Comparison of ENCODE assay signal across 16 cellular contexts in genomic region chr15:70633394-70633793, GRCh38.
DNase-seq lines count a peak whose midpoint lies in the region; TF ChIP-seq lines count a peak whose summit lies in the region.
"Had no signal": no experiment of that assay in that cellular context is flagged by ENCODE, and none has a peak within 500 bp of the region (broad histone marks: within the 10 kb centered on the region; RNA-seq: fewer than 3 reads in every experiment).

No MANE protein-coding gene starts in this region.

- TF ChIP-seq POLR2A in esophagus muscularis mucosa (IDR thresholded peaks at IDR 0.05; ENCODE audit: low read depth) (no peak), testis (IDR thresholded peaks at IDR 0.05) (no peak)

- peaks cover 23% of the 10 kb centered on the region for H3K4me1 Mint-ChIP-seq in neural crest cell

- H3K27me3 ChIP-seq in esophagus muscularis mucosa (no peaks in the 10 kb centered on the region), testis (no peaks in the 10 kb centered on the region)
- H3K27me3 ChIP-seq: vagina had no signal

- H3K36me3 Mint-ChIP-seq in neural crest cell (ENCODE audit: low read depth): no peaks in the 10 kb centered on the region

- H3K27me3 Mint-ChIP-seq in neural crest cell (ENCODE audit: low read depth): no peaks in the 10 kb centered on the region

- no peak for TF ChIP-seq CTCF in esophagus muscularis mucosa (IDR thresholded peaks at IDR 0.05)
- TF ChIP-seq CTCF in neural crest cell (conservative IDR thresholded peaks at IDR 0.05): no peak
- TF ChIP-seq CTCF in testis (IDR thresholded peaks at IDR 0.05): no peak

- H3K36me3 ChIP-seq in esophagus muscularis mucosa: no peaks in the 10 kb centered on the region
- H3K36me3 ChIP-seq in testis (ENCODE audit: low read depth, missing control alignments): no peaks in the 10 kb centered on the region
- H3K36me3 ChIP-seq: vagina had no signal

- no peak for TF ChIP-seq EP300 in esophagus muscularis mucosa (IDR thresholded peaks at IDR 0.05)

- DNase-seq in HUDEP-2 (lab: John Stamatoyannopoulos, UW; ENCODE audit: unreplicated experiment in 76 of 76) (peak in 42 of 76 experiments; percentile 6 to 87 (median 38)), OCI-M1 (lab: John Stamatoyannopoulos, UW) (peak; percentile 95), esophagus muscularis mucosa (ENCODE audit: extremely low spot score) (peak; percentile 55), neural crest cell (ENCODE audit: low read depth, low spot score) (no peak), testis (no peak), NCI-H748 treated with DMSO at 0.1 percent for 48 hours (lab: John Stamatoyannopoulos, UW) (no peak), kidney tubule cell (ENCODE audit: low spot score) (no peak), AG08395 (ENCODE audit: low spot score) (no peak)
- DNase-seq: activated CD4-positive, alpha-beta T cell treated with anti-CD3 and anti-CD28 coated beads for 48 hours; activated naive CD4-positive, alpha-beta T cell; DND-41; effector memory CD8-positive, alpha-beta T cell; NCI-H1092 treated with DMSO at 0.1 percent for 48 hours; nucleus accumbens had no signal

- 69% methylated on average over 8 of the region's 8 CpGs for WGBS in esophagus muscularis mucosa
- 67 to 76% methylated on average over 8 of the region's 8 CpGs for WGBS in testis, 2 donors

- no peak overlapping the region for H3K4me3 Mint-ChIP-seq in neural crest cell
- H3K4me3 Mint-ChIP-seq: effector memory CD8-positive, alpha-beta T cell had no signal

- peak overlapping the region; percentile 52 for H3K27ac Mint-ChIP-seq in neural crest cell (ENCODE audit: unreplicated experiment)
- H3K27ac Mint-ChIP-seq: effector memory CD8-positive, alpha-beta T cell had no signal

- H3K27ac ChIP-seq in esophagus muscularis mucosa (replicated peaks in 1 of 4): no peak overlapping the region
- no peak overlapping the region for H3K27ac ChIP-seq in testis
- H3K27ac ChIP-seq: PC-9, vagina had no signal

- H3K9me3 ChIP-seq in esophagus muscularis mucosa: no peaks in the 10 kb centered on the region
- H3K9me3 ChIP-seq in testis: no peaks in the 10 kb centered on the region
- H3K9me3 ChIP-seq: vagina had no signal

- no peak overlapping the region for H3K4me3 ChIP-seq in esophagus muscularis mucosa
- H3K4me3 ChIP-seq in testis: no peak overlapping the region
- H3K4me3 ChIP-seq: PC-9, vagina had no signal

- no peaks in the 10 kb centered on the region for H3K9me3 Mint-ChIP-seq in neural crest cell
- H3K9me3 Mint-ChIP-seq: effector memory CD8-positive, alpha-beta T cell had no signal

- H3K4me1 ChIP-seq in esophagus muscularis mucosa (no peaks in the 10 kb centered on the region), testis (no peaks in the 10 kb centered on the region)
- H3K4me1 ChIP-seq: vagina had no signal

- intact Hi-C loops in esophagus muscularis mucosa (cut with DNase I) (no loop called here), testis (cut with DNase I; ENCODE audit: low total_unique reads) (no loop called here)

Comparison
In these comparisons a context has a peak if more than half of its experiments do, and no peak if none do; other contexts are left out.
1. DNase-seq: peak in HUDEP-2 (42 of 76), OCI-M1 (single experiment) and esophagus muscularis mucosa (single experiment); none in neural crest cell (single experiment), testis (single experiment), NCI-H748 treated with DMSO at 0.1 percent for 48 hours (single experiment), kidney tubule cell (single experiment) and AG08395 (single experiment).